8 cellular contexts compared by ENCODE assay signal in genomic region chr20:35490736-35491181, GRCh38.
DNase-seq lines count a peak whose midpoint lies in the region; ATAC-seq and TF ChIP-seq lines count a peak whose summit lies in the region.

No MANE protein-coding gene starts in this region.

- no peaks in the 10 kb centered on the region for H3K9me3 ChIP-seq in muscle layer of duodenum (ENCODE audit: control insufficient read depth in 1 of 2, low read length in 2 of 2)
- H3K9me3 ChIP-seq in tibial artery, result no peaks in the 10 kb centered on the region

- intact Hi-C loops in tibial artery (cut with DNase I; ENCODE audit: low total_unique reads), result no loop called here

- ATAC-seq in GM21786 (IDR thresholded peaks at IDR 0.05; ENCODE audit: unreplicated experiment), result peak; percentile 98

- no peaks in the 10 kb centered on the region for H3K4me1 ChIP-seq in muscle layer of duodenum (ENCODE audit: control insufficient read depth in 1 of 2, insufficient read depth in 2 of 2, low read length in 2 of 2)
- H3K4me1 ChIP-seq in tibial artery, result no peaks in the 10 kb centered on the region

- peak; percentile 85 for DNase-seq in GM10266 (ENCODE audit: extremely low spot score)
- DNase-seq in NOMO-1 treated with dmso at 0.1 percent for 144 hours (lab: John Stamatoyannopoulos, UW; ENCODE audit: unreplicated experiment), result peak; percentile 61
- DNase-seq in activated T-helper 1 cell treated with anti-CD3 and anti-CD28 coated beads, Interleukin-2, amount 50 U/mL, for 16 hours (ENCODE audit: low read depth in 1 of 2, low spot score in 1 of 2), result peak; percentile 37 to 39
- no peak for DNase-seq in tibial artery
- no peak for DNase-seq in NCI-H1417 treated with DMSO at 0.1 percent for 48 hours (lab: John Stamatoyannopoulos, UW)
- no peak for DNase-seq in NCI-H524 (lab: John Stamatoyannopoulos, UW)

- H3K36me3 ChIP-seq in muscle layer of duodenum (ENCODE audit: control insufficient read depth in 1 of 2, insufficient read depth in 2 of 2, low read length in 2 of 2) (peaks cover 30 to 63% of the 10 kb centered on the region in 2 donors), tibial artery (peaks cover 56 to 95% (median 71%) of the 10 kb centered on the region in 3 donors)

- H3K27ac ChIP-seq in muscle layer of duodenum (ENCODE audit: low read length) (peak overlapping the region; percentile 47), tibial artery (no peak overlapping the region)

- peak overlapping the region; percentile 36 to 60 for H3K4me3 ChIP-seq in muscle layer of duodenum (ENCODE audit: low read depth in 1 of 2, low read length in 2 of 2)
- H3K4me3 ChIP-seq in tibial artery, result peak overlapping the region; percentile 12 to 15

- no peaks in the 10 kb centered on the region for H3K27me3 ChIP-seq in muscle layer of duodenum (ENCODE audit: low read depth, low read length)
- H3K27me3 ChIP-seq in tibial artery, result no peaks in the 10 kb centered on the region

- TF ChIP-seq CTCF in GM10266 (IDR thresholded peaks at IDR 0.05; ENCODE audit: control insufficient read depth, insufficient read depth, low read depth, missing control alignments) (no peak), tibial artery (IDR thresholded peaks at IDR 0.05) (no peak)

Comparison
In these comparisons a context has a peak if more than half of its experiments do, and no peak if none do; other contexts are left out.
1. DNase-seq: peak in GM10266 (single experiment), NOMO-1 treated with dmso at 0.1 percent for 144 hours (single experiment) and activated T-helper 1 cell treated with anti-CD3 and anti-CD28 coated beads, Interleukin-2, amount 50 U/mL, for 16 hours (2 of 2); none in tibial artery (0 of 2), NCI-H1417 treated with DMSO at 0.1 percent for 48 hours (single experiment) and NCI-H524 (0 of 2).